In genomic region chr12:122028165-122028591, GRCh38 we compare ENCODE assay signal across 18 cellular contexts. TPM values are rescaled to one million over a fixed set of nuclear protein-coding genes. Genes with fewer than 3 reads are reported as not detected.
A peak's percentile ranks its signal among the peaks of the same experiment; 100 is the strongest.
DNase-seq lines count a peak whose midpoint lies in the region; ATAC-seq, FAIRE-seq and TF ChIP-seq lines count a peak whose summit lies in the region.
"Had no signal": no experiment of that assay in that cellular context is flagged by ENCODE, and none has a peak within 500 bp of the region (broad histone marks: within the 10 kb centered on the region; RNA-seq: fewer than 3 reads in every experiment).

No MANE protein-coding gene starts in this region.

- H3K9ac ChIP-seq in SK-N-SH: no peak overlapping the region
- H3K9ac ChIP-seq in keratinocyte (ENCODE audit: control insufficient read depth, extremely low read depth, insufficient read depth, low read length): peak overlapping the region; percentile 22

- H3K27ac ChIP-seq in SK-N-SH (ENCODE audit: low read depth in 2 of 2, low read length in 1 of 2) (peak overlapping the region in 1 of 2 experiments; percentile 26; a peak in 1 of 4 replicates), keratinocyte (ENCODE audit: control insufficient read depth, insufficient read depth, low read length) (peak overlapping the region; percentile 63), thyroid gland (peak overlapping the region in 2 of 3 donors; percentile 12 to 30)
- H3K27ac ChIP-seq: upper lobe of right lung had no signal

- peak overlapping the region; percentile 30; the same call in 1 of the 2 replicates for H3K4me2 ChIP-seq in SK-N-SH
- H3K4me2 ChIP-seq in keratinocyte (ENCODE audit: control insufficient read depth, extremely low read depth, insufficient read depth, low read depth, low read length): peak overlapping the region; percentile 79

- POLR2A ChIA-PET in SK-N-SH (lab: Yijun Ruan, JAX): interaction anchor here (0.6 to 0.7 kb wide), 2 partner anchors 18 to 37 kb away, joined by 3 read pairs; no protein-coding TSS in a partner anchor

- H2AFZ ChIP-seq in SK-N-SH (ENCODE audit: low read depth) (no peak overlapping the region), keratinocyte (ENCODE audit: control insufficient read depth, low read length) (no peak overlapping the region)

- H3K4me3 ChIP-seq in SK-N-SH (ENCODE audit: low read depth in 2 of 2, low read length in 1 of 2): no peak overlapping the region
- H3K4me3 ChIP-seq in keratinocyte (ENCODE audit: control insufficient read depth in 2 of 3, extremely low read depth in 1 of 3, insufficient read depth in 2 of 3, low read depth in 1 of 3, low read length in 3 of 3): peak overlapping the region in 2 of 3 experiments; percentile 19 to 38
- H3K4me3 ChIP-seq in thyroid gland (replicated peaks in 1 of 3): no peak overlapping the region
- H3K4me3 ChIP-seq: heart right ventricle, upper lobe of right lung had no signal

- CTCF ChIA-PET in SK-N-SH (lab: Yijun Ruan, JAX): interaction anchor here (0.7 to 2.0 kb wide), 7 partner anchors 10 to 233 kb away, joined by 3 to 8 read pairs (median 4); no protein-coding TSS in a partner anchor

- no peak for DNase-seq in SK-N-SH
- peak; percentile 78 for DNase-seq in astrocyte of the hippocampus (ENCODE audit: low read depth, low spot score)
- peak; percentile 35 for DNase-seq in keratinocyte (ENCODE audit: low read depth, low spot score)
- DNase-seq in thyroid gland: no peak
- no peak for DNase-seq in stimulated activated CD4-positive, alpha-beta T cell treated with anti-CD3 and anti-CD28 coated beads, Interleukin-12 subunit alpha, Interleukin-12 subunit beta, amount 100 ng/mL, for 4 hours
- no peak for DNase-seq in NCI-H748 treated with DMSO at 0.1 percent for 48 hours (lab: John Stamatoyannopoulos, UW)
- DNase-seq: activated CD4-positive, alpha-beta T cell treated with anti-CD3 and anti-CD28 coated beads for 36 hours; activated T-cell treated with anti-CD3 and anti-CD28 coated beads, Interleukin-2, amount 50 U/mL, for 48 hours; amniotic stem cell; effector CD4-positive, alpha-beta T cell; HCEC 1CT; heart right ventricle; NCI-H1694 treated with DMSO at 0.1 percent for 48 hours; stimulated activated CD4-positive, alpha-beta T cell treated with anti-CD3 and anti-CD28 coated beads, Interleukin-15, amount 100 ng/mL, for 24 hours; upper lobe of right lung had no signal

- dilution Hi-C loops in keratinocyte (cut with MboI; ENCODE audit: extremely low pct_ligation_motif_present, low sequenced_read_pairs): no loop called here

- peaks cover 8% of the 10 kb centered on the region for H3F3A ChIP-seq in SK-N-SH (replicated peaks; ENCODE audit: insufficient read depth)

- 87% methylated on average over 8 of the region's 8 CpGs for WGBS in SK-N-SH (ENCODE audit: low lambda C conversion rate)
- WGBS in thyroid gland, 2 donors: 82 to 87% methylated on average over 8 of the region's 8 CpGs

- no peak for TF ChIP-seq POLR2A in thyroid gland (IDR thresholded peaks at IDR 0.05)

- no peak for TF ChIP-seq RAD21 in SK-N-SH (IDR thresholded peaks at IDR 0.05; ENCODE audit: low read length)

- TF ChIP-seq EP300 in SK-N-SH (IDR thresholded peaks at IDR 0.05; ENCODE audit: borderline replicate concordance in 1 of 2, low read depth in 1 of 2, low read length in 1 of 2): no peak

- no peak for ATAC-seq in SK-N-SH treated with all-trans-retinoic acid at 6 μM for 48 hours
- ATAC-seq in GM19351 (IDR thresholded peaks at IDR 0.05; ENCODE audit: unreplicated experiment): no peak
- ATAC-seq: activated CD4-positive, alpha-beta T cell treated with anti-CD3 and anti-CD28 coated beads for 36 hours; upper lobe of right lung had no signal

- no peaks in the 10 kb centered on the region for H3K27me3 ChIP-seq in SK-N-SH (ENCODE audit: insufficient read depth)
- H3K27me3 ChIP-seq in keratinocyte (ENCODE audit: control insufficient read depth, extremely low read depth, insufficient read depth, low read length): no peaks in the 10 kb centered on the region
- H3K27me3 ChIP-seq in thyroid gland: no peaks in the 10 kb centered on the region
- H3K27me3 ChIP-seq: upper lobe of right lung had no signal

- peaks cover 6% of the 10 kb centered on the region for H3K9me1 ChIP-seq in keratinocyte (ENCODE audit: control insufficient read depth, extremely low read depth, insufficient read depth, low read length)

- H3K79me2 ChIP-seq in SK-N-SH (ENCODE audit: insufficient read depth): peaks cover 100% of the 10 kb centered on the region
- peaks cover 84% of the 10 kb centered on the region for H3K79me2 ChIP-seq in keratinocyte (ENCODE audit: control insufficient read depth, insufficient read depth, low read length)

- peaks cover 60% of the 10 kb centered on the region for H4K20me1 ChIP-seq in SK-N-SH (ENCODE audit: insufficient read depth)
- H4K20me1 ChIP-seq in keratinocyte (ENCODE audit: control insufficient read depth, extremely low read depth, insufficient read depth, low read length): peaks cover 3% of the 10 kb centered on the region

- FAIRE-seq in keratinocyte (lab: Jason Lieb, UNC): peak; percentile 88
- FAIRE-seq: A204.1 had no signal

- intact Hi-C loops in thyroid gland (cut with DNase I): loop anchor here (10.0 kb wide), 1 partner anchor 93 kb away; no protein-coding TSS in a partner anchor

- H3K4me1 ChIP-seq in SK-N-SH (ENCODE audit: control insufficient read depth in 1 of 2, insufficient read depth in 2 of 2, low read depth in 1 of 2, low read length in 1 of 2): peaks cover 18 to 20% of the 10 kb centered on the region in 2 experiments; a peak in 2 of 4 replicates
- H3K4me1 ChIP-seq in keratinocyte (ENCODE audit: control insufficient read depth, extremely low read depth, insufficient read depth, low read length): peaks cover 51% of the 10 kb centered on the region
- peaks cover 48 to 63% of the 10 kb centered on the region in 2 donors for H3K4me1 ChIP-seq in thyroid gland

- H3K36me3 ChIP-seq in SK-N-SH (replicated peaks in 1 of 2; ENCODE audit: control insufficient read depth in 1 of 2, insufficient read depth in 2 of 2, low read length in 1 of 2) (no peaks in the 10 kb centered on the region), keratinocyte (ENCODE audit: control insufficient read depth in 2 of 2, extremely low read depth in 1 of 2, insufficient read depth in 2 of 2, low read length in 2 of 2) (peaks cover 0 to 8% of the 10 kb centered on the region in 2 experiments), thyroid gland (no peaks in the 10 kb centered on the region)
- H3K36me3 ChIP-seq: upper lobe of right lung had no signal

- TF ChIP-seq CTCF in SK-N-SH (IDR thresholded peaks at IDR 0.05) (no peak), keratinocyte (optimal IDR thresholded peaks at IDR 0.05 in 1 of 3, IDR thresholded peaks at IDR 0.05 in 1 of 3, conservative IDR thresholded peaks at IDR 0.05 in 1 of 3; ENCODE audit: extremely low read depth in 1 of 3, insufficient read depth in 2 of 3, low read length in 3 of 3) (no peak), thyroid gland (IDR thresholded peaks at IDR 0.05) (no peak)

- no peaks in the 10 kb centered on the region for H3K9me2 ChIP-seq in SK-N-SH

- H3K9me3 ChIP-seq in SK-N-SH (no peaks in the 10 kb centered on the region), keratinocyte (ENCODE audit: control insufficient read depth, low read depth, low read length) (no peaks in the 10 kb centered on the region), thyroid gland (no peaks in the 10 kb centered on the region)
- H3K9me3 ChIP-seq: heart right ventricle, upper lobe of right lung had no signal

TF ChIP-seq in SK-N-SH, 30 proteins besides CTCF, POLR2A, EP300 and RAD21 (continues in another document):
- no peak for TF ChIP-seq GABPA (IDR thresholded peaks at IDR 0.05; ENCODE audit: low read depth)
- TF ChIP-seq FOXJ3 (CRISPR knock-in tag; IDR thresholded peaks at IDR 0.05): no peak
- TF ChIP-seq FOXM1 (IDR thresholded peaks at IDR 0.05; ENCODE audit: low read depth): no peak
- 0 out of 2 replicates have a peak, but pooled peaks have one; percentile 5 for TF ChIP-seq FOSL2 (IDR thresholded peaks at IDR 0.05; ENCODE audit: borderline replicate concordance, low read depth)

RNA-seq across cellular contexts. Expression of gene BCL7A, which starts 6.5 kb away (rescaled TPM):
- polyA plus RNA-seq in SK-N-SH (2012; rRNA removed): 30.8 and 34.0 TPM in 2 replicates
- polyA plus RNA-seq in SK-N-SH (2012; cell fraction: cytosol; rRNA removed): 25.4 and 30.9 TPM in 2 replicates
- polyA plus RNA-seq in SK-N-SH (2012; cell fraction: nucleus; rRNA removed): 34.6 and 39.6 TPM in 2 replicates
- 9.6 to 17.2 TPM (median 12.8 TPM) in 3 replicates for polyA plus RNA-seq in keratinocyte
- polyA plus RNA-seq in keratinocyte (2011; ENCODE audit: low read depth): 10.0 TPM
- 10.0 and 11.9 TPM in 2 replicates for polyA plus RNA-seq in keratinocyte (2011; cell fraction: cytosol; rRNA removed)
- polyA plus RNA-seq in keratinocyte (2011; cell fraction: nucleus; rRNA removed): 16.2 and 17.3 TPM in 2 replicates
- polyA plus RNA-seq in keratinocyte (2012; ENCODE audit: low replicate concordance): 15.5 and 15.9 TPM in 2 replicates
- polyA minus RNA-seq in keratinocyte: 8.8 to 16.8 TPM (median 13.5 TPM) in 3 replicates
- 7.1 TPM for polyA minus RNA-seq in keratinocyte (2011; cell fraction: cytosol; rRNA and poly(A)+ RNA removed)
- 6.8 and 11.6 TPM in 2 replicates for polyA minus RNA-seq in keratinocyte (2011; cell fraction: nucleus; rRNA and poly(A)+ RNA removed)
- total RNA-seq in thyroid gland: 10 to 100 TPM; 18.3 to 27.2 (median 22.7) TPM

RNA-seq across cellular contexts. Expression of gene MLXIP, which starts 50.4 kb away (rescaled TPM):
- polyA plus RNA-seq in SK-N-SH (2012; rRNA removed) (6.8 and 11.0 TPM in 2 replicates), keratinocyte (4.7 to 17.8 TPM (median 5.5 TPM) in 3 replicates)
- polyA plus RNA-seq in SK-N-SH (2012; cell fraction: cytosol; rRNA removed): 6.8 and 9.2 TPM in 2 replicates
- 42.6 and 43.4 TPM in 2 replicates for polyA plus RNA-seq in SK-N-SH (2012; cell fraction: nucleus; rRNA removed)
- 7.1 TPM for polyA plus RNA-seq in keratinocyte (2011; ENCODE audit: low read depth)
- 7.3 and 10.1 TPM in 2 replicates for polyA plus RNA-seq in keratinocyte (2011; cell fraction: cytosol; rRNA removed)
- polyA plus RNA-seq in keratinocyte (2011; cell fraction: nucleus; rRNA removed): 37.9 and 81.1 TPM in 2 replicates
- polyA plus RNA-seq in keratinocyte (2012; ENCODE audit: low replicate concordance): 19.4 and 29.7 TPM in 2 replicates
- 15.1 to 65.2 TPM (median 19.5 TPM) in 3 replicates for polyA minus RNA-seq in keratinocyte
- 12.3 TPM for polyA minus RNA-seq in keratinocyte (2011; cell fraction: cytosol; rRNA and poly(A)+ RNA removed)
- 23.0 and 32.1 TPM in 2 replicates for polyA minus RNA-seq in keratinocyte (2011; cell fraction: nucleus; rRNA and poly(A)+ RNA removed)
- 10 to 100 TPM; 34.0 to 70.1 (median 46.2) TPM for total RNA-seq in thyroid gland

Comparison
In these comparisons a context has a peak if more than half of its experiments do, and no peak if none do; other contexts are left out.
1. DNase-seq: peak in astrocyte of the hippocampus (single experiment) and keratinocyte (single experiment); none in SK-N-SH (single experiment), thyroid gland (0 of 2), stimulated activated CD4-positive, alpha-beta T cell treated with anti-CD3 and anti-CD28 coated beads, Interleukin-12 subunit alpha, Interleukin-12 subunit beta, amount 100 ng/mL, for 4 hours (single experiment) and NCI-H748 treated with DMSO at 0.1 percent for 48 hours (single experiment).
2. H3K4me3 ChIP-seq: peak in keratinocyte (2 of 3); none in SK-N-SH (0 of 2) and thyroid gland (0 of 3).